In the genomic region with DNA sequence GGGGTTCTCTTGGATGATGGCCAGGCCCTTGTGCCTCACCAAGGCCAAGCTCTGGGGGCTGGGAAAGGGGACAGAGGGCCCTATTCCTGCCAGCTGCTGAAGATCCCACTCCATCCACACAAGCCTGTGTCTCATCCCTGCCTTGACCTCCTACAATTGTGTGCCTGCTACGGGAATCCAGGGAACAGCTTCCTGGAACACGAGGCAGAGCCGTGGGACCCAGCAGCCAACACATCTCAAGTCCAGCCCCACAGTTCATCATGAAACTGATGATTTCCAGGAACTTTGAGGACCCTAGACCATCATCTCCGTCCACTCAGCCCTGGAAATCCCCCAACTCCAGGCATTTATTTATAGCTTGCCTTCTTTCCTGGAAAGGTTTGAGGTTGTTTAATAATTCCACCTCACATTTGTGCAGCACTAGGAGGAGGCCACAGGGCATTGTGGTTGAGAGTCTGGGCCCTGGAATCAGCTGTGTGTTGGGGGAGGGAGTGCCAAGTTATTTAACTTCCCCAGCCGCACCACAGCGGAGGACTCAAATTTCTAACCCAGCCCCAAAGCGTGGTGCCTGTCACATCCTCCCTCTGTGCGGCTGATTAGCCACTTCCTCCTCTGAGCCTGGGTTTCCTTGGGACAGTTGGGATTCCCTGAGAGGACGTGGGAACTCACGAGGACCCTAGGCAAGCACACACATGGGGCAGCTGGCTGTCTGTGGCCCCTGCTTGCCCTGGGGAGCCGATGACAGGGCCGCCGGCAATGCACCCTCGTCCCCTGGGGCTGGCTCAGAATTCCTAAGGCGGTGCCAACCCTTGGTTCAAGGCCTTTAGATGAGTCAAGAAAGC, we compare ENCODE assay signal across 9 cellular contexts. TPM values are rescaled to one million over a fixed set of nuclear protein-coding genes. Genes with fewer than 3 reads are reported as not detected.
A peak's percentile ranks its signal among the peaks of the same experiment; 100 is the strongest.
DNase-seq lines count a peak whose midpoint lies in the region; ATAC-seq, FAIRE-seq and TF ChIP-seq lines count a peak whose summit lies in the region.
"Had no signal": no experiment of that assay in that cellular context is flagged by ENCODE, and none has a peak within 500 bp of the region (broad histone marks: within the 10 kb centered on the region; RNA-seq: fewer than 3 reads in every experiment).

No MANE protein-coding gene starts in this region.

- WGBS in heart right ventricle, 2 donors: 4 to 8% methylated on average over 15 of the region's 15 CpGs

- H3K36me3 ChIP-seq in heart right ventricle (no peaks in the 10 kb centered on the region), WERI-Rb-1 (no peaks in the 10 kb centered on the region)

- H3K27ac Mint-ChIP-seq in activated naive CD8-positive, alpha-beta T cell treated with anti-CD3 and anti-CD28 coated beads, Interleukin-2, amount 50 U/mL, for 24 hours: no peak overlapping the region
- H3K27ac Mint-ChIP-seq: T-helper 1 cell treated with Interleukin-12 subunit alpha and Interleukin-12 subunit beta and Interleukin-4 antibody, amounts not matched to agents 30 μg/mL and 1 μg/mL, for 36 hours had no signal

- no peak overlapping the region for H3K4me3 Mint-ChIP-seq in activated naive CD8-positive, alpha-beta T cell treated with anti-CD3 and anti-CD28 coated beads, Interleukin-2, amount 50 U/mL, for 24 hours
- H3K4me3 Mint-ChIP-seq: T-helper 1 cell treated with Interleukin-12 subunit alpha and Interleukin-12 subunit beta and Interleukin-4 antibody, amounts not matched to agents 30 μg/mL and 1 μg/mL, for 36 hours had no signal

- peak; percentile 47 for FAIRE-seq in GM12891 (lab: Jason Lieb, UNC)

- TF ChIP-seq CTCF in heart right ventricle (IDR thresholded peaks at IDR 0.05) (no peak), WERI-Rb-1 (IDR thresholded peaks at IDR 0.05; ENCODE audit: low read depth, low read length) (no peak)

- H3K27ac ChIP-seq in heart right ventricle: peak overlapping the region; percentile 4 to 90 (median 74)
- H3K27ac ChIP-seq in WERI-Rb-1: no peak overlapping the region

- peaks cover 12 to 44% (median 29%) of the 10 kb centered on the region in 9 donors for H3K4me1 ChIP-seq in heart right ventricle

- H3K4me3 ChIP-seq in heart right ventricle (no peak overlapping the region), WERI-Rb-1 (ENCODE audit: low read depth, low read length) (no peak overlapping the region)

- H3K9me3 ChIP-seq in heart right ventricle (no peaks in the 10 kb centered on the region), WERI-Rb-1 (ENCODE audit: severe bottlenecking) (no peaks in the 10 kb centered on the region)

- TF ChIP-seq POLR2A in GM12891 (IDR thresholded peaks at IDR 0.05; ENCODE audit: low read depth, low read length): no peak

- no peaks in the 10 kb centered on the region for H3K36me3 Mint-ChIP-seq in activated naive CD8-positive, alpha-beta T cell treated with anti-CD3 and anti-CD28 coated beads, Interleukin-2, amount 50 U/mL, for 24 hours (ENCODE audit: low read depth)

- intact Hi-C loops in heart right ventricle (cut with DNase I): loop anchor here in 7 of 10 donors (5.0 to 10.0 kb wide), 5 partner anchors 39 to 187 kb away; no protein-coding TSS in a partner anchor

- peak; percentile 50 for ATAC-seq in activated naive CD8-positive, alpha-beta T cell treated with anti-CD3 and anti-CD28 coated beads, Interleukin-2, amount 50 U/mL, for 24 hours
- peak; percentile 76 to 93 (median 86) for ATAC-seq in heart right ventricle
- no peak for ATAC-seq in HG02571 (IDR thresholded peaks at IDR 0.05; ENCODE audit: unreplicated experiment)

- H3K4me1 Mint-ChIP-seq in activated naive CD8-positive, alpha-beta T cell treated with anti-CD3 and anti-CD28 coated beads, Interleukin-2, amount 50 U/mL, for 24 hours: peaks cover 11% of the 10 kb centered on the region

- H3K9me3 Mint-ChIP-seq in activated naive CD8-positive, alpha-beta T cell treated with anti-CD3 and anti-CD28 coated beads, Interleukin-2, amount 50 U/mL, for 24 hours: no peaks in the 10 kb centered on the region
- H3K9me3 Mint-ChIP-seq: T-helper 1 cell treated with Interleukin-12 subunit alpha and Interleukin-12 subunit beta and Interleukin-4 antibody, amounts not matched to agents 30 μg/mL and 1 μg/mL, for 36 hours had no signal

- H3K27me3 ChIP-seq in heart right ventricle: no peaks in the 10 kb centered on the region
- H3K27me3 ChIP-seq in WERI-Rb-1 (ENCODE audit: insufficient read depth, low read depth, severe bottlenecking): no peaks in the 10 kb centered on the region

- peaks cover 10% of the 10 kb centered on the region for H3K27me3 Mint-ChIP-seq in activated naive CD8-positive, alpha-beta T cell treated with anti-CD3 and anti-CD28 coated beads, Interleukin-2, amount 50 U/mL, for 24 hours

- DNase-seq in GM12891 (ENCODE audit: insufficient read length, low spot score) (peak; percentile 51), LHCN-M2 (ENCODE audit: low read depth) (peak; percentile 92), heart right ventricle (peak; percentile 59 to 86), pulmonary artery endothelial cell (ENCODE audit: low read depth, low spot score) (peak; percentile 47), WERI-Rb-1 (no peak), NCI-H82 treated with DMSO at 0.1 percent for 48 hours (lab: John Stamatoyannopoulos, UW; ENCODE audit: unreplicated experiment) (no peak)
- DNase-seq in activated naive CD8-positive, alpha-beta T cell treated with anti-CD3 and anti-CD28 coated beads, Interleukin-2, amount 50 U/mL, for 24 hours: peak; percentile 31

TF ChIP-seq in GM12891, 5 proteins besides CTCF, POLR2A, EP300 and RAD21:
- TF ChIP-seq POLR2AphosphoS5 (IDR thresholded peaks at IDR 0.05; ENCODE audit: low read depth, low read length): no peak
- TF ChIP-seq PAX5 (IDR thresholded peaks at IDR 0.05; ENCODE audit: insufficient read depth, low read length, severe bottlenecking): no peak
- TF ChIP-seq TAF1 (IDR thresholded peaks at IDR 0.05; ENCODE audit: low read depth, low read length): no peak
- peak; percentile 50; the same call in 1 of the 2 replicates for TF ChIP-seq SPI1 (IDR thresholded peaks at IDR 0.05; ENCODE audit: low read depth, low read length)

RNA-seq across cellular contexts. Expression of a gene that starts 58.2 kb away (rescaled TPM):
- 0.21 TPM for polyA plus RNA-seq in GM12891 (2012; ENCODE audit: low read depth, missing spikeins)
- total RNA-seq in LHCN-M2 (2014; rRNA removed) (not detected in 2 replicates), heart right ventricle (10 to 100 TPM in 7 of 10 donors, 1 to 10 TPM in 3; 6.0 to 42.1 (median 13.9) TPM), pulmonary artery endothelial cell (0.18 and 0.53 TPM in 2 replicates)
- polyA plus RNA-seq in LHCN-M2 (2012): not detected
- polyA plus RNA-seq in heart right ventricle: 10 to 100 TPM in 1 of 2 donors, 1 to 10 TPM in 1; 3.0 to 34.9 TPM

Comparison
In these comparisons a context has a peak if more than half of its experiments do, and no peak if none do; other contexts are left out.
1. DNase-seq: peak in GM12891 (single experiment), LHCN-M2 (single experiment), activated naive CD8-positive, alpha-beta T cell treated with anti-CD3 and anti-CD28 coated beads, Interleukin-2, amount 50 U/mL, for 24 hours (single experiment), heart right ventricle (2 of 2) and pulmonary artery endothelial cell (single experiment); none in WERI-Rb-1 (single experiment) and NCI-H82 treated with DMSO at 0.1 percent for 48 hours (single experiment).